ENCODE assay signal across 22 cellular contexts in the genomic region with DNA sequence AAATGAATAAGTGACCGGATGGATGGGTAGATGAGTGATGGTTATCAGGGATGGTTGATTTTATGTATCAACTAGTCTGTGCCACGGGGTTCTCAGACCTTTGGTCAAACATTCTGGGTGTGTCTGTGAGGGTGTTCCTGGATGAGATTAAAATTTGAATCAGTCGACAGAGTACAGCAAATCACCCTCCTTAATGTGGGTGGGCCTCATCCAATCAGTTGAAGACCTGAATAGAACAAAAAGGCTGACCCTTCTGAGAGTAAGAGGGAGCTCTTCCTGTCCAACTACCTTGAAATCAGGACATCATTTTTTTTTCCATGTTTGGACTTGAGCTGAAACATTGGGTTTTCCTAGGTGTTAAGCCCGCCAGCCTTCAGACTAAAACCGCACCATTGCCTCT.
DNase-seq lines count a peak whose midpoint lies in the region; ATAC-seq, FAIRE-seq and TF ChIP-seq lines count a peak whose summit lies in the region.
"Had no signal": no experiment of that assay in that cellular context is flagged by ENCODE, and none has a peak within 500 bp of the region (broad histone marks: within the 10 kb centered on the region; RNA-seq: fewer than 3 reads in every experiment).

No MANE protein-coding gene starts in this region.

- H3K4me2 ChIP-seq in GM12878 (ENCODE audit: control insufficient read depth, insufficient read depth) (no peak overlapping the region), trophoblast cell (ENCODE audit: low read length) (no peak overlapping the region)
- H3K4me2 ChIP-seq: A549, BLaER1 had no signal

- no peak overlapping the region for H4K12ac ChIP-seq in trophoblast cell (ENCODE audit: low read depth, low read length)

- no peak for TF ChIP-seq RAD21 in GM12878 (IDR thresholded peaks at IDR 0.05; ENCODE audit: insufficient read depth, low read depth, low read length)

- H3K79me2 ChIP-seq in GM12878 (ENCODE audit: control insufficient read depth, insufficient read depth, low read length) (no peaks in the 10 kb centered on the region), trophoblast cell (ENCODE audit: control insufficient read depth, insufficient read depth, low read length, poor library complexity) (no peaks in the 10 kb centered on the region)

- H3K23ac ChIP-seq in trophoblast cell (ENCODE audit: low read length): no peak overlapping the region

- POLR2A ChIA-PET in HEK293 (lab: Yijun Ruan, JAX) (no interaction called here), GM12878 (lab: Charles Lee) (no interaction called here)

- H3K14ac ChIP-seq in trophoblast cell (ENCODE audit: low read length): no peak overlapping the region

- H3K36me3 ChIP-seq in HEK293 (ENCODE audit: control insufficient read depth in 2 of 2, insufficient read depth in 1 of 2, low read length in 2 of 2) (no peaks in the 10 kb centered on the region), GM12878 (ENCODE audit: control insufficient read depth in 2 of 2, insufficient read depth in 2 of 2, low read length in 1 of 2) (no peaks in the 10 kb centered on the region), trophoblast cell (ENCODE audit: control insufficient read depth in 1 of 2, insufficient read depth in 2 of 2, low read length in 2 of 2) (no peaks in the 10 kb centered on the region)
- H3K36me3 ChIP-seq: BE2C, BLaER1 had no signal

- no peak for ATAC-seq in GM12878
- ATAC-seq: A549 had no signal

- SMC1A ChIA-PET in GM12878 (lab: Charles Lee; ENCODE audit: uncharacterized antibody, unreplicated experiment): no interaction called here

- H2AFZ ChIP-seq in GM12878 (ENCODE audit: control insufficient read depth, low read depth, low read length): no peak overlapping the region
- H2AFZ ChIP-seq in trophoblast cell (ENCODE audit: insufficient read depth, low read length, poor library complexity): no peak overlapping the region

- no peak for TF ChIP-seq EP300 in GM12878 (IDR thresholded peaks at IDR 0.05; ENCODE audit: borderline replicate concordance in 1 of 2, control insufficient read depth in 1 of 2, low read depth in 2 of 2, low read length in 2 of 2)

- no peak overlapping the region for H3K4me3 ChIP-seq in HEK293 (ENCODE audit: low read depth, low read length)
- H3K4me3 ChIP-seq in GM12878: no peak overlapping the region
- no peak overlapping the region for H3K4me3 ChIP-seq in trophoblast cell (ENCODE audit: low read depth, low read length)
- H3K4me3 ChIP-seq: A549, BLaER1 had no signal

- in situ Hi-C loops in GM12878 (cut with MboI) (no loop called here), ACHN (cut with HindIII; ENCODE audit: low pct_ligation_motif_present, low pct_unique_long_range_greater_than_20kb, low sequenced_read_pairs) (no loop called here)

- no peak overlapping the region for H2AK5ac ChIP-seq in trophoblast cell (ENCODE audit: low read length)

- TF ChIP-seq POLR2A in GM12878 (IDR thresholded peaks at IDR 0.05; ENCODE audit: low read depth, low read length): no peak

- no peak overlapping the region for H2BK5ac ChIP-seq in trophoblast cell (ENCODE audit: low read depth, low read length, poor library complexity)

- no peaks in the 10 kb centered on the region for H3K9me3 ChIP-seq in HEK293 (ENCODE audit: control insufficient read depth, insufficient read depth, low read depth, low read length)
- no peaks in the 10 kb centered on the region; the same call in 2 of the 3 replicates for H3K9me3 ChIP-seq in GM12878 (replicated peaks; ENCODE audit: control insufficient read depth, insufficient read depth, low read length)
- H3K9me3 ChIP-seq in trophoblast cell (ENCODE audit: insufficient read depth, low read depth, low read length): no peaks in the 10 kb centered on the region
- H3K9me3 ChIP-seq: BE2C, Caco-2 had no signal

- peaks cover 5% of the 10 kb centered on the region for H3K79me1 ChIP-seq in trophoblast cell (ENCODE audit: low read length)

- no TSS peak for BruUV-seq in GM12878 (replicated peaks; lab: Mats Ljungman, UMichigan)

- intact Hi-C loops in GM12878 (cut with micrococcal nuclease; ENCODE audit: unreplicated experiment): no loop called here

- H4K8ac ChIP-seq in trophoblast cell (ENCODE audit: low read depth, low read length): no peak overlapping the region

- DNase-seq in GM12878 (ENCODE audit: low read depth, low spot score) (no peak), trophoblast cell (no peak), ACHN (no peak)
- DNase-seq in activated naive CD4-positive, alpha-beta T cell treated with Interleukin-2 at 50 U/mL for 16 hours: no peak
- DNase-seq: BE2C; C1 segment of cervical spinal cord; Caco-2; Calu3; CD4-positive, alpha-beta memory T cell; CD4-positive, CD25-positive, alpha-beta regulatory T cell; CD8-positive, alpha-beta memory T cell; DMS79 treated with DMSO at 0.1 percent for 48 hours; GF-D8 had no signal

- FAIRE-seq in GM12878 (lab: Jason Lieb, UNC): peak; percentile 85
- FAIRE-seq: A549, D721Med, G401.6, GM12892, GM18507, GM19239 had no signal

- H2BK12ac ChIP-seq in trophoblast cell (ENCODE audit: low read length): peak overlapping the region; percentile 50

- no peak overlapping the region for H3K4ac ChIP-seq in trophoblast cell (ENCODE audit: low read depth, low read length)

- no peak for TF ChIP-seq CTCF in HEK293 (tag by site-specific recombination; IDR thresholded peaks at IDR 0.05)
- no peak for TF ChIP-seq CTCF in GM12878 (IDR thresholded peaks at IDR 0.05 in 2 of 3, conservative IDR thresholded peaks at IDR 0.05 in 1 of 3; ENCODE audit: control insufficient read depth in 2 of 3, extremely low read depth in 1 of 3, insufficient read depth in 1 of 3, low read depth in 3 of 3, low read length in 3 of 3)

- 32% methylated on average over 5 of the region's 5 CpGs for WGBS in GM12878 (ENCODE audit: insufficient coverage, insufficient replicate concordance, low lambda C conversion rate, missing lambda C conversion rate)
- WGBS in trophoblast cell (ENCODE audit: extremely low coverage, insufficient coverage, insufficient read length): no CpG with 5 or more reads among the region's 5 CpGs

- peak overlapping the region; percentile 9 for H4K91ac ChIP-seq in trophoblast cell (ENCODE audit: low read depth, low read length)

- peaks cover 5% of the 10 kb centered on the region for H3K4me1 ChIP-seq in HEK293 (ENCODE audit: control insufficient read depth, insufficient read depth, low read length)
- H3K4me1 ChIP-seq in GM12878 (ENCODE audit: control insufficient read depth, insufficient read depth, low read length): no peaks in the 10 kb centered on the region
- peaks cover 0 to 7% of the 10 kb centered on the region in 2 experiments for H3K4me1 ChIP-seq in trophoblast cell (ENCODE audit: control insufficient read depth in 1 of 2, insufficient read depth in 2 of 2, low read length in 2 of 2)
- H3K4me1 ChIP-seq: A549, BE2C, BLaER1, Caco-2 had no signal

- no peak overlapping the region for H3K9ac ChIP-seq in GM12878 (ENCODE audit: control insufficient read depth, insufficient read depth, low read length)
- no peak overlapping the region for H3K9ac ChIP-seq in trophoblast cell (ENCODE audit: low read length)
- H3K9ac ChIP-seq: BLaER1 had no signal

- H3K27ac ChIP-seq in HEK293 (ENCODE audit: extremely low read depth, low read depth, low read length): no peak overlapping the region
- H3K27ac ChIP-seq in GM12878 (ENCODE audit: control insufficient read depth, insufficient read depth): no peak overlapping the region
- H3K27ac ChIP-seq in trophoblast cell (ENCODE audit: low read depth, low read length): no peak overlapping the region
- H3K27ac ChIP-seq: 22Rv1, A549, BLaER1 had no signal

- CTCF ChIA-PET in HEK293 (lab: Yijun Ruan, JAX) (interaction anchor here (0.5 kb wide), 1 partner anchor 143 kb away, joined by 3 read pairs; no protein-coding TSS in a partner anchor), GM12878 (lab: Yijun Ruan, JAX) (no interaction called here)

- H2BK120ac ChIP-seq in trophoblast cell (ENCODE audit: insufficient read depth, low read length, poor library complexity): no peak overlapping the region

- no peak overlapping the region for H3K18ac ChIP-seq in trophoblast cell (ENCODE audit: low read length)

- H4K20me1 ChIP-seq in GM12878 (ENCODE audit: control insufficient read depth, insufficient read depth): no peaks in the 10 kb centered on the region
- H4K20me1 ChIP-seq: BLaER1 had no signal

- RAD21 ChIA-PET in GM12878 (lab: Charles Lee; ENCODE audit: unreplicated experiment): no interaction called here

- H3K27me3 ChIP-seq in GM12878 (replicated peaks in 1 of 2; ENCODE audit: control insufficient read depth in 2 of 2, insufficient read depth in 2 of 2, low read length in 1 of 2) (0 out of 4 replicates have a peak, but pooled peaks cover 0 to 3% of the 10 kb centered on the region in 2 experiments), trophoblast cell (ENCODE audit: insufficient read depth, low read length) (no peaks in the 10 kb centered on the region)
- H3K27me3 ChIP-seq: BE2C, BLaER1 had no signal

TF ChIP-seq in HEK293, 187 proteins besides CTCF, POLR2A, EP300 and RAD21:
- TF ChIP-seq ZNF239 (tag by site-specific recombination; IDR thresholded peaks at IDR 0.05) (no peak), ZNF2 (tag by site-specific recombination; IDR thresholded peaks at IDR 0.05) (no peak), ZNF514 (tag by site-specific recombination; IDR thresholded peaks at IDR 0.05) (no peak), ZNF10 (tag by site-specific recombination; IDR thresholded peaks at IDR 0.05) (peak; percentile 96)
